7 cellular contexts compared by ENCODE assay signal in the genomic region with DNA sequence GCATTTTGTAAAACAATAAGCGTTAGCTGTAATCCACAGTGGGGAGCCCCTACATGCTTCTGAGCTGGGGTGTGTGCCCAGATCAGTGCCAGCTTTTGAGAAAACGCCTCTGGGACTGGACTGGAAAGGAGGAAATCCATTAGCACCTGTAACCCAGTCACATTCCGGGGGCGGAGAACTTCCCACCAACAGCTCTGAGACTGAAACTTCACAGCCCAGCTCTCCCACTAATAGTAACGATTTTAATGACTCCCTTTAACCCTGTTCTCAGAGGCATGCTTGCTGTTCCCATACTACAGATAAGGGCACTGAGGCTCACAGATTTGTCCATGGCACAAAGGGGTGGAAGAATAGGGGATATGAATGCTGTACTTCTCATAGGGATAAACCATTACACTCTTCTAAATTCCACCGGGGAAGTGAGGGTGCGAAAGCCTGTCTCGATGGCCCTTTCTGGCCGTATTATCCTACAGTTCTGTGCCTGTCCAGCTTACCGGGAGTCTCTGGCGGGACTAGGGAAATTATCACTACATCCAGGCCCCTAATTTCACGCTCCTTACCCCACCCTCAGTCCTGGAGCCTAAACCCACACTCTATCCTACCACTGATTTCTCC. TPM values are rescaled to one million over a fixed set of nuclear protein-coding genes. Genes with fewer than 3 reads are reported as not detected.
DNase-seq lines count a peak whose midpoint lies in the region; ATAC-seq and TF ChIP-seq lines count a peak whose summit lies in the region.
"Had no signal": no experiment of that assay in that cellular context is flagged by ENCODE, and none has a peak within 500 bp of the region (broad histone marks: within the 10 kb centered on the region; RNA-seq: fewer than 3 reads in every experiment).

No MANE protein-coding gene starts in this region.

- peaks cover 18% of the 10 kb centered on the region; the same call in 1 of the 2 replicates for H4K20me1 ChIP-seq in PC-9 (ENCODE audit: insufficient read depth)

- WGBS in heart left ventricle, 4 donors: 7 to 15% (median 12%) methylated on average over 12 of the region's 12 CpGs

- peak overlapping the region; percentile 72 for H2AFZ ChIP-seq in PC-9

- H3K4me2 ChIP-seq in PC-9: peak overlapping the region; percentile 95

- peaks cover 58% of the 10 kb centered on the region for H3K79me2 ChIP-seq in PC-9 (ENCODE audit: low read depth)

- peak overlapping the region; percentile 93 for H3K4me3 ChIP-seq in PC-9
- H3K4me3 ChIP-seq in heart left ventricle: peak overlapping the region; percentile 66 to 93 (median 80)
- peak overlapping the region; percentile 88 to 97 for H3K4me3 ChIP-seq in stomach smooth muscle (ENCODE audit: low read length in 2 of 2)

- DNase-seq in PC-9 (peak in 1 of 2 experiments; percentile 46), heart left ventricle (no peak), Ammon's horn (ENCODE audit: low spot score) (no peak)

- peaks cover 9% of the 10 kb centered on the region for H3K4me1 ChIP-seq in PC-9 (replicated peaks; ENCODE audit: insufficient read depth)
- peaks cover 0 to 22% (median 12%) of the 10 kb centered on the region in 12 donors for H3K4me1 ChIP-seq in heart left ventricle
- H3K4me1 ChIP-seq in stomach smooth muscle (ENCODE audit: control insufficient read depth, insufficient read depth, low read length): peaks cover 13% of the 10 kb centered on the region

- TF ChIP-seq POLR2A in heart left ventricle (IDR thresholded peaks at IDR 0.05): no peak

- BruUV-seq in PC-9 (replicated peaks; lab: Mats Ljungman, UMichigan): TSS peak; percentile 51

- H3K27me3 ChIP-seq in PC-9 (ENCODE audit: insufficient read depth, low read depth) (no peaks in the 10 kb centered on the region), heart left ventricle (no peaks in the 10 kb centered on the region), stomach smooth muscle (ENCODE audit: control insufficient read depth in 1 of 2, insufficient read depth in 2 of 2, low read length in 2 of 2) (no peaks in the 10 kb centered on the region)

- ATAC-seq in heart left ventricle: peak in 1 of 4 donors; percentile 5
- ATAC-seq in HG03139 (IDR thresholded peaks at IDR 0.05; ENCODE audit: unreplicated experiment): no peak

- H3F3A ChIP-seq in PC-9 (ENCODE audit: insufficient read depth, low read depth): peaks cover 26% of the 10 kb centered on the region; the same call in 1 of the 2 replicates

- intact Hi-C loops in PC-9 (cut with micrococcal nuclease; ENCODE audit: unreplicated experiment): loop anchor here (2.0 kb wide), 1 partner anchor 39 kb away; a partner anchor contains a TSS
- intact Hi-C loops in heart left ventricle (cut with DNase I): loop anchor here in 9 of 10 donors (2.0 to 5.0 kb wide), 4 partner anchors 13 to 39 kb away; a partner anchor contains a TSS

- CTCF ChIA-PET in PC-9 (lab: Charles Lee): interaction anchor here (0.6 to 0.7 kb wide), 4 partner anchors 14 to 253 kb away, joined by 3 to 11 read pairs (median 6); a partner anchor contains a TSS

- POLR2A ChIA-PET in PC-9 (lab: Charles Lee; ENCODE audit: unreplicated experiment): interaction anchor here (0.6 kb wide), 3 partner anchors 12 to 125 kb away, joined by 3 to 5 read pairs (median 4); a partner anchor contains a TSS

- TF ChIP-seq CTCF in C4-2B (conservative IDR thresholded peaks at IDR 0.05): no peak
- no peak for TF ChIP-seq CTCF in PC-9 (conservative IDR thresholded peaks at IDR 0.05)
- no peak for TF ChIP-seq CTCF in heart left ventricle (IDR thresholded peaks at IDR 0.05)

- H3K9me2 ChIP-seq in PC-9 (ENCODE audit: insufficient read depth): no peaks in the 10 kb centered on the region

- H3K9me3 ChIP-seq in PC-9 (ENCODE audit: insufficient read depth, low read depth): no peaks in the 10 kb centered on the region
- no peaks in the 10 kb centered on the region for H3K9me3 ChIP-seq in heart left ventricle
- no peaks in the 10 kb centered on the region for H3K9me3 ChIP-seq in stomach smooth muscle (ENCODE audit: control insufficient read depth in 2 of 2, low read length in 2 of 2)

- peaks cover 4% of the 10 kb centered on the region; the same call in 1 of the 2 replicates for H3K36me3 ChIP-seq in PC-9 (ENCODE audit: low read depth)
- H3K36me3 ChIP-seq in heart left ventricle: no peaks in the 10 kb centered on the region
- no peaks in the 10 kb centered on the region for H3K36me3 ChIP-seq in stomach smooth muscle (ENCODE audit: control insufficient read depth in 2 of 2, insufficient read depth in 2 of 2, low read length in 2 of 2)

- H3K27ac ChIP-seq in C4-2B (peak overlapping the region; percentile 70), PC-9 (peak overlapping the region; percentile 46), heart left ventricle (peak overlapping the region in 8 of 12 donors; percentile 43 to 84 (median 68)), stomach smooth muscle (ENCODE audit: low read length) (no peak overlapping the region)

- H3K9ac ChIP-seq in stomach smooth muscle (ENCODE audit: low read length in 2 of 2): peak overlapping the region; percentile 88 to 89

RNA-seq across cellular contexts. Expression of a gene that starts 0.8 kb away (rescaled TPM):
- total RNA-seq in PC-9 (2021) (33.3 and 45.5 TPM in 2 replicates), heart left ventricle (10 to 100 TPM in 6 of 9 donors, 1 to 10 TPM in 3; 9.1 to 17.8 (median 10.3) TPM)
- 1 to 10 TPM; 7.2 TPM for polyA plus RNA-seq in heart left ventricle

RNA-seq across cellular contexts. Expression of a gene that starts 3.4 kb away (rescaled TPM):
- not detected in 2 replicates for total RNA-seq in PC-9 (2021)
- not detected for total RNA-seq in heart left ventricle
- polyA plus RNA-seq in heart left ventricle: not detected
- total RNA-seq: temporal lobe had no signal

RNA-seq across cellular contexts. Expression of a gene that starts 37.4 kb away (rescaled TPM):
- total RNA-seq in PC-9 (2021) (27.6 and 42.8 TPM in 2 replicates), heart left ventricle (1 to 10 TPM; 1.5 to 5.5 (median 2.8) TPM)
- polyA plus RNA-seq in heart left ventricle: 1 to 10 TPM; 2.9 to 4.5 TPM

RNA-seq across cellular contexts. Expression of a gene that starts 38.1 kb away (rescaled TPM):
- total RNA-seq in PC-9 (2021) (718 and 740 TPM in 2 replicates), heart left ventricle (100 to 1,000 TPM; 149 to 343 (median 248) TPM)
- polyA plus RNA-seq in heart left ventricle: 100 to 1,000 TPM; 318 to 343 TPM

RNA-seq across cellular contexts. Expression of a gene that starts 39.2 kb away (rescaled TPM):
- total RNA-seq in PC-9 (2021): 27.6 and 31.1 TPM in 2 replicates
- total RNA-seq in heart left ventricle: 10 to 100 TPM; 16.2 to 24.0 (median 22.9) TPM
- 10 to 100 TPM; 13.7 to 21.9 TPM for polyA plus RNA-seq in heart left ventricle
